ENCODE assay signal across 8 cellular contexts in the genomic region with DNA sequence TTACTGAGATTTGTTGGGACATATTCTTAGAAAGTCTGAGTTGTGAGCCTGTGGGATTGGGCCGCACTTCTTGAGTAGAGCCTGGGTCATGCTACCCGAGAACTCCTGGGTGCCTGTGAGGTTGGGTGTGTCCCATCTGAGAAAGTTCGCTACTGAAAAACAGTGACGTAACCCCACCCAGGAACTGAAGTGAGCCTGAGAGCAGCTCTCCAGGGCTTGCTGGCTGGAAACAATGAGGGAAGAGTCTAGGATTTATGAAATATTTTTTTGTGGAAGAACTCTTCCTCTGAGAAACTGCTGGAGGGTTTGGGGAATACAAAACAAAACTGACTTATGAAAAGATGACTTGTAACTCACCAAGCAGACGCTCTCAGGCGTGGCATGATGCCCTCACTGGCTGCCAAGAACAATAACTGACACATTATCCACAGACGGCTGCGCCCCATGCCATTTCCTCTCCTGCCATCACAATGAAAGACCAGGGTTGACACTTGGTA.
DNase-seq lines count a peak whose midpoint lies in the region; ATAC-seq and TF ChIP-seq lines count a peak whose summit lies in the region.

No MANE protein-coding gene starts in this region.

- H3K4me3 Mint-ChIP-seq in activated CD4-positive, alpha-beta memory T cell treated with anti-CD3 and anti-CD28 coated beads, Interleukin-2, amount 10 ng/mL, durations not matched to agents 7 days and 5 days, result peak overlapping the region; percentile 62
- H3K4me3 Mint-ChIP-seq in endothelial cell (ENCODE audit: unreplicated experiment), result no peak overlapping the region
- peak overlapping the region; percentile 91 for H3K4me3 Mint-ChIP-seq in natural killer cell treated with Interleukin-12 subunit alpha and Interleukin-12 subunit beta and Interleukin-15 and Interleukin-18, amount 100 ng/mL, for 72 hours

- H3K4me1 Mint-ChIP-seq in activated CD4-positive, alpha-beta memory T cell treated with anti-CD3 and anti-CD28 coated beads, Interleukin-2, amount 10 ng/mL, durations not matched to agents 7 days and 5 days, result peaks cover 95% of the 10 kb centered on the region
- peaks cover 55% of the 10 kb centered on the region for H3K4me1 Mint-ChIP-seq in endothelial cell (ENCODE audit: unreplicated experiment)
- H3K4me1 Mint-ChIP-seq in natural killer cell treated with Interleukin-12 subunit alpha and Interleukin-12 subunit beta and Interleukin-15 and Interleukin-18, amount 100 ng/mL, for 72 hours (ENCODE audit: low read depth in 2 of 2), result peaks cover 62 to 70% of the 10 kb centered on the region in 2 donors

- CTCF ChIA-PET in activated CD4-positive, alpha-beta memory T cell treated with anti-CD3 and anti-CD28 coated beads, Interleukin-2, amount 10 ng/mL, durations not matched to agents 7 days and 5 days (lab: Charles Lee), result interaction anchor here (0.5 to 9.3 kb wide), 10 partner anchors 11 to 105 kb away, joined by 3 to 92 read pairs (median 8); no protein-coding TSS in a partner anchor

- DNase-seq in NCI-H2227 (lab: John Stamatoyannopoulos, UW; ENCODE audit: unreplicated experiment) (peak; percentile 20), NCI-H2227 treated with DMSO at 0.1 percent for 48 hours (lab: John Stamatoyannopoulos, UW) (no peak), NCI-H2107 (lab: John Stamatoyannopoulos, UW) (peak; percentile 44), endothelial cell (ENCODE audit: low spot score) (no peak), SIG-M5 (lab: John Stamatoyannopoulos, UW) (no peak)
- DNase-seq in activated CD4-positive, alpha-beta memory T cell treated with anti-CD3 and anti-CD28 coated beads, Interleukin-2, amount 10 ng/mL, durations not matched to agents 7 days and 5 days, result peak; percentile 73
- no peak for DNase-seq in natural killer cell treated with Interleukin-12 subunit alpha and Interleukin-12 subunit beta and Interleukin-15 and Interleukin-18, amount 100 ng/mL, for 72 hours (ENCODE audit: low spot score)

- TF ChIP-seq CTCF in endothelial cell (IDR thresholded peaks at IDR 0.05; ENCODE audit: unreplicated experiment), result no peak

- no peaks in the 10 kb centered on the region for H3K9me3 Mint-ChIP-seq in activated CD4-positive, alpha-beta memory T cell treated with anti-CD3 and anti-CD28 coated beads, Interleukin-2, amount 10 ng/mL, durations not matched to agents 7 days and 5 days
- no peaks in the 10 kb centered on the region for H3K9me3 Mint-ChIP-seq in endothelial cell (ENCODE audit: unreplicated experiment)
- H3K9me3 Mint-ChIP-seq in natural killer cell treated with Interleukin-12 subunit alpha and Interleukin-12 subunit beta and Interleukin-15 and Interleukin-18, amount 100 ng/mL, for 72 hours, result no peaks in the 10 kb centered on the region

- no peaks in the 10 kb centered on the region for H3K27me3 Mint-ChIP-seq in activated CD4-positive, alpha-beta memory T cell treated with anti-CD3 and anti-CD28 coated beads, Interleukin-2, amount 10 ng/mL, durations not matched to agents 7 days and 5 days
- peaks cover 1% of the 10 kb centered on the region for H3K27me3 Mint-ChIP-seq in endothelial cell (ENCODE audit: unreplicated experiment)
- no peaks in the 10 kb centered on the region for H3K27me3 Mint-ChIP-seq in natural killer cell treated with Interleukin-12 subunit alpha and Interleukin-12 subunit beta and Interleukin-15 and Interleukin-18, amount 100 ng/mL, for 72 hours

- POLR2A ChIA-PET in activated CD4-positive, alpha-beta memory T cell treated with anti-CD3 and anti-CD28 coated beads, Interleukin-2, amount 10 ng/mL, durations not matched to agents 7 days and 5 days (lab: Charles Lee), result interaction anchor here (1.1 to 10.5 kb wide), 10 partner anchors 9 to 490 kb away, joined by 3 to 301 read pairs (median 10); a partner anchor contains a TSS

- H3K36me3 Mint-ChIP-seq in activated CD4-positive, alpha-beta memory T cell treated with anti-CD3 and anti-CD28 coated beads, Interleukin-2, amount 10 ng/mL, durations not matched to agents 7 days and 5 days (ENCODE audit: low read depth), result peaks cover 40% of the 10 kb centered on the region
- H3K36me3 Mint-ChIP-seq in endothelial cell (ENCODE audit: low read depth, unreplicated experiment), result peaks cover 9% of the 10 kb centered on the region
- H3K36me3 Mint-ChIP-seq in natural killer cell treated with Interleukin-12 subunit alpha and Interleukin-12 subunit beta and Interleukin-15 and Interleukin-18, amount 100 ng/mL, for 72 hours, result peaks cover 6% of the 10 kb centered on the region

- peak; percentile 70 to 77 for ATAC-seq in natural killer cell treated with Interleukin-12 subunit alpha and Interleukin-12 subunit beta and Interleukin-15 and Interleukin-18, amount 100 ng/mL, for 72 hours
- no peak for ATAC-seq in GM18861 (IDR thresholded peaks at IDR 0.05; ENCODE audit: unreplicated experiment)

- H3K27ac Mint-ChIP-seq in activated CD4-positive, alpha-beta memory T cell treated with anti-CD3 and anti-CD28 coated beads, Interleukin-2, amount 10 ng/mL, durations not matched to agents 7 days and 5 days, result peak overlapping the region; percentile 95
- peak overlapping the region; percentile 0 for H3K27ac Mint-ChIP-seq in endothelial cell (ENCODE audit: unreplicated experiment)
- H3K27ac Mint-ChIP-seq in natural killer cell treated with Interleukin-12 subunit alpha and Interleukin-12 subunit beta and Interleukin-15 and Interleukin-18, amount 100 ng/mL, for 72 hours, result peak overlapping the region; percentile 83 to 93

Comparison
In these comparisons a context has a peak if more than half of its experiments do, and no peak if none do; other contexts are left out.
1. DNase-seq: peak in NCI-H2227 (single experiment), NCI-H2107 (single experiment) and activated CD4-positive, alpha-beta memory T cell treated with anti-CD3 and anti-CD28 coated beads, Interleukin-2, amount 10 ng/mL, durations not matched to agents 7 days and 5 days (single experiment); none in NCI-H2227 treated with DMSO at 0.1 percent for 48 hours (single experiment), endothelial cell (single experiment), natural killer cell treated with Interleukin-12 subunit alpha and Interleukin-12 subunit beta and Interleukin-15 and Interleukin-18, amount 100 ng/mL, for 72 hours (single experiment) and SIG-M5 (single experiment).
2. H3K27ac Mint-ChIP-seq: peak in every context shown above with its lines; median percentile 95 in activated CD4-positive, alpha-beta memory T cell treated with anti-CD3 and anti-CD28 coated beads, Interleukin-2, amount 10 ng/mL, durations not matched to agents 7 days and 5 days; 88 in natural killer cell treated with Interleukin-12 subunit alpha and Interleukin-12 subunit beta and Interleukin-15 and Interleukin-18, amount 100 ng/mL, for 72 hours; 0 in endothelial cell.